In the genomic region with DNA sequence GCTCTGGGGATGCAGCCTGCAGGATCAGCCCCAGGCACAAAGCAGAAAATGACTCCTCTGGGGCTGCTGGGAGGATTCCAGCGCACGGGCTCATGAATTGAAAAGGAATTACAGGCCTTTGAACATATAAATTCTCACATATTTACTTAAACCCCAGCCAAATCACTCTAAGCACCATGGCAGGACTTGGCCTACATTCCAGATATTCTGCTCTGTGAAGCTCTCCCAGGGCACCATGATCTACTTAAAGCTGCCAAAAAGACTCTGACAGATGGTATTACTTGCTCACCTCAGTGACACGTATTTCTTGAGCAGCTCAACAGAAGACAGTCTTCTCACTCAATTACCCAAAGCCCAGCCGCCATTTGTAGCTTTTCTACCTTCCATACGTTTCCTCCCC, we compare ENCODE assay signal across 17 cellular contexts.
DNase-seq lines count a peak whose midpoint lies in the region; ATAC-seq, FAIRE-seq and TF ChIP-seq lines count a peak whose summit lies in the region.
"Had no signal": no experiment of that assay in that cellular context is flagged by ENCODE, and none has a peak within 500 bp of the region (broad histone marks: within the 10 kb centered on the region; RNA-seq: fewer than 3 reads in every experiment).

No MANE protein-coding gene starts in this region.

- DNase-seq in GM23338 (ENCODE audit: low spot score) = no peak
- DNase-seq in NCI-H69 (lab: John Stamatoyannopoulos, UW) = peak; percentile 54
- DNase-seq in cerebellar cortex (ENCODE audit: low spot score) = peak; percentile 78
- no peak for DNase-seq in osteocyte (ENCODE audit: extremely low spot score, unreplicated experiment)
- DNase-seq in D721Med (ENCODE audit: insufficient read length, low spot score) = no peak
- no peak for DNase-seq in GM19240 (ENCODE audit: insufficient read length, low spot score)
- DNase-seq: ACHN; CD4-positive, alpha-beta memory T cell; DMS 273 treated with DMSO at 0.1 percent for 48 hours; H7; NCI-H1048; NCI-H510A; T-cell had no signal

- no peak for ATAC-seq in GM23338
- ATAC-seq in GM21526 (IDR thresholded peaks at IDR 0.05; ENCODE audit: low FRiP score, unreplicated experiment) = no peak
- ATAC-seq: T-cell had no signal

- H3K9me2 ChIP-seq in GM23338 (ENCODE audit: insufficient read depth) = no peaks in the 10 kb centered on the region

- FAIRE-seq in D721Med (lab: Jason Lieb, UNC) = no peak

- H4K20me1 ChIP-seq in GM23338 (replicated peaks; ENCODE audit: insufficient read depth) = no peaks in the 10 kb centered on the region

- no peak overlapping the region for H3K27ac ChIP-seq in GM23338 (ENCODE audit: low read depth)
- H3K27ac ChIP-seq: SK-N-MC had no signal

- H3K27me3 Mint-ChIP-seq in GM23338 (ENCODE audit: insufficient read depth, low read depth, poor library complexity) (peaks cover 1% of the 10 kb centered on the region), osteocyte (ENCODE audit: unreplicated experiment) (no peaks in the 10 kb centered on the region)

- H3K9me3 Mint-ChIP-seq in GM23338 (no peaks in the 10 kb centered on the region), osteocyte (ENCODE audit: unreplicated experiment) (no peaks in the 10 kb centered on the region)
- H3K9me3 Mint-ChIP-seq: T-cell had no signal

- H3K4me3 Mint-ChIP-seq in GM23338 (no peak overlapping the region), osteocyte (ENCODE audit: unreplicated experiment) (no peak overlapping the region)
- H3K4me3 Mint-ChIP-seq: B cell; CD4-positive, alpha-beta memory T cell; IgD-negative memory B cell; T-cell had no signal

- H3K4me3 ChIP-seq in GM23338 = no peak overlapping the region
- H3K4me3 ChIP-seq: SK-N-MC had no signal

- H3K27me3 ChIP-seq in GM23338 (ENCODE audit: insufficient read depth) = no peaks in the 10 kb centered on the region

- no peaks in the 10 kb centered on the region for H3K79me2 ChIP-seq in GM23338 (replicated peaks; ENCODE audit: insufficient read depth)

- no peaks in the 10 kb centered on the region for H3K4me1 ChIP-seq in GM23338 (ENCODE audit: insufficient read depth)

- no peaks in the 10 kb centered on the region for H3K36me3 Mint-ChIP-seq in GM23338 (ENCODE audit: low read depth)
- peaks cover 24% of the 10 kb centered on the region for H3K36me3 Mint-ChIP-seq in osteocyte (ENCODE audit: unreplicated experiment)
- H3K36me3 Mint-ChIP-seq: CD4-positive, alpha-beta memory T cell; T-cell had no signal

- peak overlapping the region; percentile 24; the same call in 1 of the 2 replicates for H2AFZ ChIP-seq in GM23338

- H3K27ac Mint-ChIP-seq in GM23338 (no peak overlapping the region), osteocyte (ENCODE audit: unreplicated experiment) (peak overlapping the region; percentile 28)
- H3K27ac Mint-ChIP-seq: B cell; CD4-positive, alpha-beta memory T cell; IgD-negative memory B cell; T-cell had no signal

- no peaks in the 10 kb centered on the region for H3K4me1 Mint-ChIP-seq in GM23338
- H3K4me1 Mint-ChIP-seq in osteocyte (ENCODE audit: unreplicated experiment) = peaks cover 11% of the 10 kb centered on the region
- H3K4me1 Mint-ChIP-seq: B cell had no signal

- H3K36me3 ChIP-seq in GM23338 (ENCODE audit: insufficient read depth) = no peaks in the 10 kb centered on the region

- no peaks in the 10 kb centered on the region for H3F3A ChIP-seq in GM23338 (replicated peaks; ENCODE audit: low read depth)

- H3K4me2 ChIP-seq in GM23338 = no peak overlapping the region

- TF ChIP-seq CTCF in GM23338 (conservative IDR thresholded peaks at IDR 0.05; ENCODE audit: low read depth in 2 of 2) (no peak), osteocyte (IDR thresholded peaks at IDR 0.05) (no peak), D721Med (IDR thresholded peaks at IDR 0.05; ENCODE audit: insufficient read depth, missing control alignments) (no peak)

TF ChIP-seq in GM23338, 12 proteins besides CTCF, POLR2A, EP300 and RAD21:
- no peak for TF ChIP-seq ZNF331 (CRISPR knock-in tag; IDR thresholded peaks at IDR 0.05; ENCODE audit: low read depth)
- TF ChIP-seq, protein P1, sequence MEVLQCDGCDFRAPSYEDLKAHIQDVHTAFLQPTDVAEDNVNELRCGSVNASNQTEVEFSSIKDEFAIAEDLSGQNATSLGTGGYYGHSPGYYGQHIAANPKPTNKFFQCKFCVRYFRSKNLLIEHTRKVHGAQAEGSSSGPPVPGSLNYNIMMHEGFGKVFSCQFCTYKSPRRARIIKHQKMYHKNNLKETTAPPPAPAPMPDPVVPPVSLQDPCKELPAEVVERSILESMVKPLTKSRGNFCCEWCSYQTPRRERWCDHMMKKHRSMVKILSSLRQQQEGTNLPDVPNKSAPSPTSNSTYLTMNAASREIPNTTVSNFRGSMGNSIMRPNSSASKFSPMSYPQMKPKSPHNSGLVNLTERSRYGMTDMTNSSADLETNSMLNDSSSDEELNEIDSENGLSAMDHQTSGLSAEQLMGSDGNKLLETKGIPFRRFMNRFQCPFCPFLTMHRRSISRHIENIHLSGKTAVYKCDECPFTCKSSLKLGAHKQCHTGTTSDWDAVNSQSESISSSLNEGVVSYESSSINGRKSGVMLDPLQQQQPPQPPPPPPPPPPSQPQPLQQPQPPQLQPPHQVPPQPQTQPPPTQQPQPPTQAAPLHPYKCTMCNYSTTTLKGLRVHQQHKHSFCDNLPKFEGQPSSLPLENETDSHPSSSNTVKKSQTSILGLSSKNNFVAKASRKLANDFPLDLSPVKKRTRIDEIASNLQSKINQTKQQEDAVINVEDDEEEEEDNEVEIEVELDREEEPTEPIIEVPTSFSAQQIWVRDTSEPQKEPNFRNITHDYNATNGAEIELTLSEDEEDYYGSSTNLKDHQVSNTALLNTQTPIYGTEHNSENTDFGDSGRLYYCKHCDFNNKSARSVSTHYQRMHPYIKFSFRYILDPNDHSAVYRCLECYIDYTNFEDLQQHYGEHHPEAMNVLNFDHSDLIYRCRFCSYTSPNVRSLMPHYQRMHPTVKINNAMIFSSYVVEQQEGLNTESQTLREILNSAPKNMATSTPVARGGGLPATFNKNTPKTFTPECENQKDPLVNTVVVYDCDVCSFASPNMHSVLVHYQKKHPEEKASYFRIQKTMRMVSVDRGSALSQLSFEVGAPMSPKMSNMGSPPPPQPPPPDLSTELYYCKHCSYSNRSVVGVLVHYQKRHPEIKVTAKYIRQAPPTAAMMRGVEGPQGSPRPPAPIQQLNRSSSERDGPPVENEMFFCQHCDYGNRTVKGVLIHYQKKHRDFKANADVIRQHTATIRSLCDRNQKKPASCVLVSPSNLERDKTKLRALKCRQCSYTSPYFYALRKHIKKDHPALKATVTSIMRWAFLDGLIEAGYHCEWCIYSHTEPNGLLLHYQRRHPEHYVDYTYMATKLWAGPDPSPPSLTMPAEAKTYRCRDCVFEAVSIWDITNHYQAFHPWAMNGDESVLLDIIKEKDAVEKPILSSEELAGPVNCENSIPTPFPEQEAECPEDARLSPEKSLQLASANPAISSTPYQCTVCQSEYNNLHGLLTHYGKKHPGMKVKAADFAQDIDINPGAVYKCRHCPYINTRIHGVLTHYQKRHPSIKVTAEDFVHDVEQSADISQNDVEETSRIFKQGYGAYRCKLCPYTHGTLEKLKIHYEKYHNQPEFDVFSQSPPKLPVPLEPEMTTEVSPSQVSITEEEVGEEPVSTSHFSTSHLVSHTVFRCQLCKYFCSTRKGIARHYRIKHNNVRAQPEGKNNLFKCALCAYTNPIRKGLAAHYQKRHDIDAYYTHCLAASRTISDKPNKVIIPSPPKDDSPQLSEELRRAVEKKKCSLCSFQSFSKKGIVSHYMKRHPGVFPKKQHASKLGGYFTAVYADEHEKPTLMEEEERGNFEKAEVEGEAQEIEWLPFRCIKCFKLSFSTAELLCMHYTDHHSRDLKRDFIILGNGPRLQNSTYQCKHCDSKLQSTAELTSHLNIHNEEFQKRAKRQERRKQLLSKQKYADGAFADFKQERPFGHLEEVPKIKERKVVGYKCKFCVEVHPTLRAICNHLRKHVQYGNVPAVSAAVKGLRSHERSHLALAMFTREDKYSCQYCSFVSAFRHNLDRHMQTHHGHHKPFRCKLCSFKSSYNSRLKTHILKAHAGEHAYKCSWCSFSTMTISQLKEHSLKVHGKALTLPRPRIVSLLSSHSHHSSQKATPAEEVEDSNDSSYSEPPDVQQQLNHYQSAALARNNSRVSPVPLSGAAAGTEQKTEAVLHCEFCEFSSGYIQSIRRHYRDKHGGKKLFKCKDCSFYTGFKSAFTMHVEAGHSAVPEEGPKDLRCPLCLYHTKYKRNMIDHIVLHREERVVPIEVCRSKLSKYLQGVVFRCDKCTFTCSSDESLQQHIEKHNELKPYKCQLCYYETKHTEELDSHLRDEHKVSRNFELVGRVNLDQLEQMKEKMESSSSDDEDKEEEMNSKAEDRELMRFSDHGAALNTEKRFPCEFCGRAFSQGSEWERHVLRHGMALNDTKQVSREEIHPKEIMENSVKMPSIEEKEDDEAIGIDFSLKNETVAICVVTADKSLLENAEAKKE (CRISPR knock-in tag; IDR thresholded peaks at IDR 0.05) = no peak
- TF ChIP-seq NANOG (IDR thresholded peaks at IDR 0.05; ENCODE audit: borderline replicate concordance) = no peak
- no peak for TF ChIP-seq POLR2AphosphoS5 (IDR thresholded peaks at IDR 0.05; ENCODE audit: low read depth)

Comparison
In these comparisons a context has a peak if more than half of its experiments do, and no peak if none do; other contexts are left out.
1. DNase-seq: peak in NCI-H69 (single experiment) and cerebellar cortex (single experiment); none in GM23338 (single experiment), osteocyte (single experiment), D721Med (single experiment) and GM19240 (single experiment).